9 cellular contexts compared by ENCODE assay signal in genomic region chr1:149844650-149845255, GRCh38. TPM values are rescaled to one million over a fixed set of nuclear protein-coding genes. Genes with fewer than 3 reads are reported as not detected.
DNase-seq lines count a peak whose midpoint lies in the region; ATAC-seq and TF ChIP-seq lines count a peak whose summit lies in the region.
"Had no signal": no experiment of that assay in that cellular context is flagged by ENCODE, and none has a peak within 500 bp of the region (broad histone marks: within the 10 kb centered on the region; RNA-seq: fewer than 3 reads in every experiment).

No MANE protein-coding gene starts in this region.

- peaks cover 24% of the 10 kb centered on the region for H4K20me1 ChIP-seq in GM23338 (replicated peaks; ENCODE audit: insufficient read depth)

- H3K4me1 ChIP-seq in GM23338 (ENCODE audit: insufficient read depth), result peaks cover 41% of the 10 kb centered on the region

- H3K27me3 ChIP-seq in GM23338 (ENCODE audit: insufficient read depth), result no peaks in the 10 kb centered on the region

- no peak for TF ChIP-seq CTCF in GM23338 (conservative IDR thresholded peaks at IDR 0.05; ENCODE audit: low read depth in 2 of 2)
- TF ChIP-seq CTCF in epithelial cell of proximal tubule (conservative IDR thresholded peaks at IDR 0.05; ENCODE audit: low read depth, low read length), result no peak
- TF ChIP-seq CTCF in retinal pigment epithelial cell (conservative IDR thresholded peaks at IDR 0.05; ENCODE audit: low read depth, low read length), result no peak
- no peak for TF ChIP-seq CTCF in GM20000 (IDR thresholded peaks at IDR 0.05; ENCODE audit: extremely low read depth, missing control alignments)

- no peak overlapping the region for H2AFZ ChIP-seq in GM23338

- peaks cover 15% of the 10 kb centered on the region for H3K27me3 Mint-ChIP-seq in GM23338 (ENCODE audit: insufficient read depth, low read depth, poor library complexity)

- DNase-seq in GM23338 (ENCODE audit: low spot score), result peak; percentile 2
- DNase-seq in RKO (ENCODE audit: low spot score), result peak; percentile 20
- DNase-seq in epithelial cell of proximal tubule (ENCODE audit: low read depth), result no peak
- DNase-seq in retinal pigment epithelial cell (ENCODE audit: low read depth), result no peak
- DNase-seq in EL, result no peak
- no peak for DNase-seq in GM20000 (ENCODE audit: low spot score)
- no peak for DNase-seq in AML-193 (lab: John Stamatoyannopoulos, UW)
- DNase-seq: effector CD8-positive, alpha-beta T cell had no signal

- H3K9me3 Mint-ChIP-seq in GM23338, result no peaks in the 10 kb centered on the region; the same call in 2 of the 3 replicates

- peak overlapping the region; percentile 92 for H3K4me3 Mint-ChIP-seq in GM23338

- peaks cover 16% of the 10 kb centered on the region for H3K36me3 Mint-ChIP-seq in GM23338 (ENCODE audit: low read depth)

- ATAC-seq in GM23338, result no peak
- ATAC-seq in HG02970 (IDR thresholded peaks at IDR 0.05; ENCODE audit: low FRiP score, unreplicated experiment), result no peak

- peak overlapping the region; percentile 95 for H3K4me2 ChIP-seq in GM23338

- peaks cover 45% of the 10 kb centered on the region for H3K4me1 Mint-ChIP-seq in GM23338

- peaks cover 7% of the 10 kb centered on the region; the same call in 1 of the 2 replicates for H3F3A ChIP-seq in GM23338 (replicated peaks; ENCODE audit: low read depth)

- no peaks in the 10 kb centered on the region for H3K36me3 ChIP-seq in GM23338 (ENCODE audit: insufficient read depth)

- no peaks in the 10 kb centered on the region for H3K9me2 ChIP-seq in GM23338 (ENCODE audit: insufficient read depth)

- peaks cover 60% of the 10 kb centered on the region for H3K79me2 ChIP-seq in GM23338 (replicated peaks; ENCODE audit: insufficient read depth)

- peak overlapping the region; percentile 92 for H3K27ac ChIP-seq in GM23338 (ENCODE audit: low read depth)

- peak overlapping the region; percentile 93 for H3K27ac Mint-ChIP-seq in GM23338

- H3K4me3 ChIP-seq in GM23338 (peak overlapping the region; percentile 96), epithelial cell of proximal tubule (ENCODE audit: low read depth, low read length) (peak overlapping the region; percentile 15), retinal pigment epithelial cell (ENCODE audit: low read length) (peak overlapping the region; percentile 92)

TF ChIP-seq in GM23338, 12 proteins besides CTCF, POLR2A, EP300 and RAD21:
- TF ChIP-seq EZH2phosphoT487 (IDR thresholded peaks at IDR 0.05; ENCODE audit: unreplicated experiment) (no peak), ETS1 (IDR thresholded peaks at IDR 0.05) (no peak), NANOG (IDR thresholded peaks at IDR 0.05; ENCODE audit: borderline replicate concordance) (no peak), CREB1 (CRISPR knock-in tag; IDR thresholded peaks at IDR 0.05; ENCODE audit: low read depth) (no peak), STAT1 (IDR thresholded peaks at IDR 0.05; ENCODE audit: unreplicated experiment) (no peak), ZNF114 (CRISPR knock-in tag; IDR thresholded peaks at IDR 0.05) (no peak), EZH2 (IDR thresholded peaks at IDR 0.05; ENCODE audit: low read depth, unreplicated experiment) (no peak), POLR2AphosphoS5 (IDR thresholded peaks at IDR 0.05; ENCODE audit: low read depth) (no peak; the same call in 1 of the 2 replicates), ZNF331 (CRISPR knock-in tag; IDR thresholded peaks at IDR 0.05; ENCODE audit: low read depth) (no peak)

RNA-seq across cellular contexts. Expression of gene BOLA1, which starts 54.6 kb away (rescaled TPM):
- 13.4 and 18.4 TPM in 2 replicates for total RNA-seq in GM23338 (2014; rRNA removed; shearing (Covaris generic))
- 23.1 and 26.2 TPM in 2 replicates for polyA plus RNA-seq in GM23338 (2016; fragmentation: Nextera tagmentation; extraction: Ambion mirVana)
- 18.7 and 29.2 TPM in 2 replicates for total RNA-seq in epithelial cell of proximal tubule

Comparison
In these comparisons a context has a peak if more than half of its experiments do, and no peak if none do; other contexts are left out.
1. DNase-seq: peak in GM23338 (single experiment) and RKO (single experiment); none in epithelial cell of proximal tubule (single experiment), retinal pigment epithelial cell (single experiment), EL (single experiment), GM20000 (single experiment) and AML-193 (0 of 2).
2. H3K4me3 ChIP-seq: peak in every context shown above with its lines; median percentile 96 in GM23338; 92 in retinal pigment epithelial cell; 15 in epithelial cell of proximal tubule.